Comparison of ENCODE assay signal across 2 cellular contexts in genomic region chr3:193816656-193817311, GRCh38.
TF ChIP-seq lines count a peak whose summit lies in the region.

No MANE protein-coding gene starts in this region.

TF ChIP-seq in SK-N-SH, 30 proteins besides CTCF, POLR2A, EP300 and RAD21 (continued from another document):
- TF ChIP-seq IRF3 (IDR thresholded peaks at IDR 0.05; ENCODE audit: low read depth, low read length) (no peak), TAF1 (IDR thresholded peaks at IDR 0.05; ENCODE audit: borderline replicate concordance, low read depth, low read length) (no peak), RCOR1 (IDR thresholded peaks at IDR 0.05; ENCODE audit: low read length) (no peak)
TF ChIP-seq in SK-N-SH: peak in this region for 0.

TF ChIP-seq in SK-N-SH treated with all-trans-retinoic acid at 6 μM for 48 hours, 23 proteins besides CTCF, POLR2A, EP300 and RAD21 (continued from another document):
- no peak for TF ChIP-seq TCF4 (CRISPR knock-in tag; IDR thresholded peaks at IDR 0.05; ENCODE audit: borderline replicate concordance)
